9 cellular contexts compared by ENCODE assay signal in the genomic region with DNA sequence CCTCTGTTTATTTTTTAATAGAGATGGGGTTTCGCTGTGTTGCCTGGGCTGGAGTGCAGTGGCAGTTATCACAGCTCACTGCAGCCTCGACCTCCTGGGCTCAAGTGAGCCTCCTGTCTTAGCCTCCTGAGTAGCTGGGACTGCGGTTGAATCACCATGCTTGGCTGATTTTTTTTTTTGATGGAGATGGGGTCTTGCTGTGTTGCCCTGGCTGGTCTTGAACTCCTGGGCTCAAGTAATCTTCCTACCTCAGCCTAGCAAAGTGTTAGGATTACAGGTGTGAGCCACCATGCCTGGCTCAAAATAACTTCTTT. TPM values are rescaled to one million over a fixed set of nuclear protein-coding genes. Genes with fewer than 3 reads are reported as not detected.
DNase-seq lines count a peak whose midpoint lies in the region; ATAC-seq and TF ChIP-seq lines count a peak whose summit lies in the region.
"Had no signal": no experiment of that assay in that cellular context is flagged by ENCODE, and none has a peak within 500 bp of the region (broad histone marks: within the 10 kb centered on the region; RNA-seq: fewer than 3 reads in every experiment).

No MANE protein-coding gene starts in this region.

- H3K9me3 ChIP-seq in BLaER1 = no peaks in the 10 kb centered on the region
- no peaks in the 10 kb centered on the region for H3K9me3 ChIP-seq in Peyer's patch
- H3K9me3 ChIP-seq in neural progenitor cell (ENCODE audit: low read depth) = no peaks in the 10 kb centered on the region

- no peak for ATAC-seq in GM18511 (IDR thresholded peaks at IDR 0.05; ENCODE audit: unreplicated experiment)
- no peak for ATAC-seq in GM18907 (IDR thresholded peaks at IDR 0.05; ENCODE audit: unreplicated experiment)

- DNase-seq in Peyer's patch (no peak), endothelial cell (ENCODE audit: low spot score) (no peak), neural progenitor cell (ENCODE audit: low spot score) (no peak), SHP77 treated with DMSO at 0.1 percent for 48 hours (lab: John Stamatoyannopoulos, UW) (no peak)
- no peak for DNase-seq in activated CD8-positive, alpha-beta memory T cell treated with anti-CD3 and anti-CD28 coated beads, Interleukin-2, amount 50 U/mL, for 4 hours
- DNase-seq: NCI-H2171 had no signal

- H3K79me2 ChIP-seq in neural progenitor cell (ENCODE audit: low read depth) = peaks cover 58% of the 10 kb centered on the region

- H3K36me3 Mint-ChIP-seq in endothelial cell (ENCODE audit: low read depth, unreplicated experiment) (peaks cover 31% of the 10 kb centered on the region), neural progenitor cell (peaks cover 25% of the 10 kb centered on the region)

- TF ChIP-seq CTCF in Peyer's patch (IDR thresholded peaks at IDR 0.05) = no peak
- TF ChIP-seq CTCF in endothelial cell (IDR thresholded peaks at IDR 0.05; ENCODE audit: unreplicated experiment) = no peak
- no peak for TF ChIP-seq CTCF in neural progenitor cell (IDR thresholded peaks at IDR 0.05)

- H3K36me3 ChIP-seq in BLaER1 (no peaks in the 10 kb centered on the region), Peyer's patch (no peaks in the 10 kb centered on the region), neural progenitor cell (no peaks in the 10 kb centered on the region)

- peak overlapping the region; percentile 64; the same call in 1 of the 2 replicates for H3K4me3 ChIP-seq in BLaER1
- peak overlapping the region in 2 of 4 donors; percentile 62 to 71 for H3K4me3 ChIP-seq in Peyer's patch
- H3K4me3 ChIP-seq in neural progenitor cell = peak overlapping the region; percentile 62

- peaks cover 15% of the 10 kb centered on the region for H3K27me3 Mint-ChIP-seq in endothelial cell (ENCODE audit: unreplicated experiment)
- peaks cover 2% of the 10 kb centered on the region for H3K27me3 Mint-ChIP-seq in neural progenitor cell (ENCODE audit: insufficient read depth, low read depth)

- H3K4me3 Mint-ChIP-seq in endothelial cell (ENCODE audit: unreplicated experiment) = peak overlapping the region; percentile 92
- H3K4me3 Mint-ChIP-seq in neural progenitor cell = peak overlapping the region; percentile 80

- peaks cover 23% of the 10 kb centered on the region for H3F3A ChIP-seq in neural progenitor cell (ENCODE audit: low read depth)

- H2AFZ ChIP-seq in neural progenitor cell (replicated peaks) = no peak overlapping the region

- H3K27me3 ChIP-seq in BLaER1 (no peaks in the 10 kb centered on the region), Peyer's patch (no peaks in the 10 kb centered on the region), neural progenitor cell (no peaks in the 10 kb centered on the region)

- H4K20me1 ChIP-seq in BLaER1 (peaks cover 23% of the 10 kb centered on the region; the same call in 1 of the 2 replicates), neural progenitor cell (ENCODE audit: low read depth) (no peaks in the 10 kb centered on the region)

- H3K4me1 Mint-ChIP-seq in endothelial cell (ENCODE audit: unreplicated experiment) (peaks cover 29% of the 10 kb centered on the region), neural progenitor cell (peaks cover 45% of the 10 kb centered on the region)

- H3K4me1 ChIP-seq in BLaER1 = peaks cover 75% of the 10 kb centered on the region
- H3K4me1 ChIP-seq in Peyer's patch = peaks cover 0 to 25% (median 0%) of the 10 kb centered on the region in 4 donors
- peaks cover 29% of the 10 kb centered on the region for H3K4me1 ChIP-seq in neural progenitor cell

- H3K9ac ChIP-seq in BLaER1 (peak overlapping the region; percentile 73; the same call in 1 of the 2 replicates), neural progenitor cell (no peak overlapping the region)

- H3K27ac Mint-ChIP-seq in endothelial cell (ENCODE audit: unreplicated experiment) (peak overlapping the region; percentile 98), neural progenitor cell (no peak overlapping the region)

- no peak for TF ChIP-seq POLR2A in Peyer's patch (IDR thresholded peaks at IDR 0.05)

- H3K27ac ChIP-seq in BLaER1 (0 out of 2 replicates have a peak overlapping the region, but pooled peaks have one; percentile 72), Peyer's patch (peak overlapping the region; percentile 64 to 97 (median 88)), neural progenitor cell (no peak overlapping the region)

- H3K9me3 Mint-ChIP-seq in endothelial cell (ENCODE audit: unreplicated experiment) = no peaks in the 10 kb centered on the region
- no peaks in the 10 kb centered on the region for H3K9me3 Mint-ChIP-seq in neural progenitor cell

- H3K4me2 ChIP-seq in BLaER1 = peak overlapping the region; percentile 82
- H3K4me2 ChIP-seq in neural progenitor cell = peak overlapping the region; percentile 85

RNA-seq across cellular contexts. Expression of a gene that starts 8.1 kb away (rescaled TPM):
- total RNA-seq in Peyer's patch (100 to 1,000 TPM in 1 of 4 donors, 10 to 100 TPM in 3; 22.9 to 107 (median 65.3) TPM), endothelial cell (ENCODE audit: unreplicated experiment) (25.9 TPM), neural progenitor cell (ENCODE audit: low replicate concordance) (12.9 and 15.8 TPM in 2 replicates)

RNA-seq across cellular contexts. Expression of a gene that starts 35.2 kb away (rescaled TPM):
- total RNA-seq in Peyer's patch = 100 to 1,000 TPM in 1 of 4 donors, 10 to 100 TPM in 3; 53.6 to 137 (median 71.0) TPM
- total RNA-seq in endothelial cell (ENCODE audit: unreplicated experiment) = 31.8 TPM
- total RNA-seq in neural progenitor cell (ENCODE audit: low replicate concordance) = 33.4 and 39.3 TPM in 2 replicates
